Comparison of ENCODE assay signal across 1 cellular context in the genomic region with DNA sequence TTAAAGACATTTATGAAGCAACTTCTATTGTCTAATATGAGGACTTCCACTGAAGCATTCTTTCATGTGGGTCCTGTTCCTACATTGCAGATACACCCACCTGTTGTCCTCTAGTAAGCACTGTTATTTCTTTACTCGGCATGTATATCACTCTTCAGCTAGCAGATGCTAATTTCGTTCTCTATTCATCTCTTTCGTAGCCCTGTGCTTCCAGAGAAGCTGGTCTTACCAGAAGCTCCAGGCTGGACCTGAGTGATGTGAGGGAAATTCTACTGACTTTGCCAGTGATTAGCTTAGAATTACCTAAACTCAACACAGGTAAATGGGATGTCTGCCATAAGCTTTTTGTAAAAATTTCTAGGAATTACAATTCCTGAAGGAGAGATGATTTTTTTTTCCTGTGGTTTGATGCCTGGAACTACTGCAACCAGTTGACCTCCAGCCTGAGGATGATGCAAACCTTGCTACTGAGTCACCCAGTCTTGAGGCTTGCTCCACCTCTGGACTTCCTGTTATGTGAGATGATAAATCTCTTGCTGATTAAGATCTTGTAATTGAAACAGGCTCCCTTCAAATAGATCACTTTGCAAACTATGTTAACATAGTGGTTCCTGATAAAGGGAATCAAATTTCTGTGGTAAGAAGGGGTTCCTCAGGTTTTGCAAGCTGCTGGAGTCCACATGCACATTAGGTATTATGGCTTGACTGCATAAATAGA.
TF ChIP-seq lines count a peak whose summit lies in the region.

No MANE protein-coding gene starts in this region.

TF ChIP-seq in SK-N-SH, 30 proteins besides CTCF, POLR2A, EP300 and RAD21 (continued from another document):
- TF ChIP-seq, protein P1, sequence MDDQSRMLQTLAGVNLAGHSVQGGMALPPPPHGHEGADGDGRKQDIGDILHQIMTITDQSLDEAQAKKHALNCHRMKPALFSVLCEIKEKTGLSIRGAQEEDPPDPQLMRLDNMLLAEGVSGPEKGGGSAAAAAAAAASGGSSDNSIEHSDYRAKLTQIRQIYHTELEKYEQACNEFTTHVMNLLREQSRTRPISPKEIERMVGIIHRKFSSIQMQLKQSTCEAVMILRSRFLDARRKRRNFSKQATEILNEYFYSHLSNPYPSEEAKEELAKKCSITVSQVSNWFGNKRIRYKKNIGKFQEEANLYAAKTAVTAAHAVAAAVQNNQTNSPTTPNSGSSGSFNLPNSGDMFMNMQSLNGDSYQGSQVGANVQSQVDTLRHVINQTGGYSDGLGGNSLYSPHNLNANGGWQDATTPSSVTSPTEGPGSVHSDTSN (IDR thresholded peaks at IDR 0.05): peak; percentile 85
- TF ChIP-seq ELF1 (IDR thresholded peaks at IDR 0.05): peak; percentile 51; the same call in 1 of the 2 replicates
- no peak for TF ChIP-seq GATA2 (CRISPR knock-in tag; IDR thresholded peaks at IDR 0.05)
- TF ChIP-seq, protein P2, sequence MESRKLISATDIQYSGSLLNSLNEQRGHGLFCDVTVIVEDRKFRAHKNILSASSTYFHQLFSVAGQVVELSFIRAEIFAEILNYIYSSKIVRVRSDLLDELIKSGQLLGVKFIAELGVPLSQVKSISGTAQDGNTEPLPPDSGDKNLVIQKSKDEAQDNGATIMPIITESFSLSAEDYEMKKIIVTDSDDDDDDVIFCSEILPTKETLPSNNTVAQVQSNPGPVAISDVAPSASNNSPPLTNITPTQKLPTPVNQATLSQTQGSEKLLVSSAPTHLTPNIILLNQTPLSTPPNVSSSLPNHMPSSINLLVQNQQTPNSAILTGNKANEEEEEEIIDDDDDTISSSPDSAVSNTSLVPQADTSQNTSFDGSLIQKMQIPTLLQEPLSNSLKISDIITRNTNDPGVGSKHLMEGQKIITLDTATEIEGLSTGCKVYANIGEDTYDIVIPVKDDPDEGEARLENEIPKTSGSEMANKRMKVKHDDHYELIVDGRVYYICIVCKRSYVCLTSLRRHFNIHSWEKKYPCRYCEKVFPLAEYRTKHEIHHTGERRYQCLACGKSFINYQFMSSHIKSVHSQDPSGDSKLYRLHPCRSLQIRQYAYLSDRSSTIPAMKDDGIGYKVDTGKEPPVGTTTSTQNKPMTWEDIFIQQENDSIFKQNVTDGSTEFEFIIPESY (IDR thresholded peaks at IDR 0.05; ENCODE audit: borderline replicate concordance, low read depth): no peak
- no peak for TF ChIP-seq EZH2phosphoT487 (IDR thresholded peaks at IDR 0.05; ENCODE audit: borderline replicate concordance, low read depth)
- TF ChIP-seq, protein P3, sequence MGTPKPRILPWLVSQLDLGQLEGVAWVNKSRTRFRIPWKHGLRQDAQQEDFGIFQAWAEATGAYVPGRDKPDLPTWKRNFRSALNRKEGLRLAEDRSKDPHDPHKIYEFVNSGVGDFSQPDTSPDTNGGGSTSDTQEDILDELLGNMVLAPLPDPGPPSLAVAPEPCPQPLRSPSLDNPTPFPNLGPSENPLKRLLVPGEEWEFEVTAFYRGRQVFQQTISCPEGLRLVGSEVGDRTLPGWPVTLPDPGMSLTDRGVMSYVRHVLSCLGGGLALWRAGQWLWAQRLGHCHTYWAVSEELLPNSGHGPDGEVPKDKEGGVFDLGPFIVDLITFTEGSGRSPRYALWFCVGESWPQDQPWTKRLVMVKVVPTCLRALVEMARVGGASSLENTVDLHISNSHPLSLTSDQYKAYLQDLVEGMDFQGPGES (IDR thresholded peaks at IDR 0.05; ENCODE audit: low read depth, low read length): no peak
- TF ChIP-seq GABPA (IDR thresholded peaks at IDR 0.05; ENCODE audit: low read depth): no peak
- TF ChIP-seq, protein P4, sequence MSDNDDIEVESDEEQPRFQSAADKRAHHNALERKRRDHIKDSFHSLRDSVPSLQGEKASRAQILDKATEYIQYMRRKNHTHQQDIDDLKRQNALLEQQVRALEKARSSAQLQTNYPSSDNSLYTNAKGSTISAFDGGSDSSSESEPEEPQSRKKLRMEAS (IDR thresholded peaks at IDR 0.05; ENCODE audit: low read depth): no peak
- TF ChIP-seq, protein P5, sequence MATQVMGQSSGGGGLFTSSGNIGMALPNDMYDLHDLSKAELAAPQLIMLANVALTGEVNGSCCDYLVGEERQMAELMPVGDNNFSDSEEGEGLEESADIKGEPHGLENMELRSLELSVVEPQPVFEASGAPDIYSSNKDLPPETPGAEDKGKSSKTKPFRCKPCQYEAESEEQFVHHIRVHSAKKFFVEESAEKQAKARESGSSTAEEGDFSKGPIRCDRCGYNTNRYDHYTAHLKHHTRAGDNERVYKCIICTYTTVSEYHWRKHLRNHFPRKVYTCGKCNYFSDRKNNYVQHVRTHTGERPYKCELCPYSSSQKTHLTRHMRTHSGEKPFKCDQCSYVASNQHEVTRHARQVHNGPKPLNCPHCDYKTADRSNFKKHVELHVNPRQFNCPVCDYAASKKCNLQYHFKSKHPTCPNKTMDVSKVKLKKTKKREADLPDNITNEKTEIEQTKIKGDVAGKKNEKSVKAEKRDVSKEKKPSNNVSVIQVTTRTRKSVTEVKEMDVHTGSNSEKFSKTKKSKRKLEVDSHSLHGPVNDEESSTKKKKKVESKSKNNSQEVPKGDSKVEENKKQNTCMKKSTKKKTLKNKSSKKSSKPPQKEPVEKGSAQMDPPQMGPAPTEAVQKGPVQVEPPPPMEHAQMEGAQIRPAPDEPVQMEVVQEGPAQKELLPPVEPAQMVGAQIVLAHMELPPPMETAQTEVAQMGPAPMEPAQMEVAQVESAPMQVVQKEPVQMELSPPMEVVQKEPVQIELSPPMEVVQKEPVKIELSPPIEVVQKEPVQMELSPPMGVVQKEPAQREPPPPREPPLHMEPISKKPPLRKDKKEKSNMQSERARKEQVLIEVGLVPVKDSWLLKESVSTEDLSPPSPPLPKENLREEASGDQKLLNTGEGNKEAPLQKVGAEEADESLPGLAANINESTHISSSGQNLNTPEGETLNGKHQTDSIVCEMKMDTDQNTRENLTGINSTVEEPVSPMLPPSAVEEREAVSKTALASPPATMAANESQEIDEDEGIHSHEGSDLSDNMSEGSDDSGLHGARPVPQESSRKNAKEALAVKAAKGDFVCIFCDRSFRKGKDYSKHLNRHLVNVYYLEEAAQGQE (IDR thresholded peaks at IDR 0.05; ENCODE audit: low read depth, low read length): no peak
- no peak for TF ChIP-seq MXI1 (IDR thresholded peaks at IDR 0.05; ENCODE audit: low read depth, low read length)
- peak; percentile 69 for TF ChIP-seq JUND (IDR thresholded peaks at IDR 0.05)
- TF ChIP-seq SMC3 (IDR thresholded peaks at IDR 0.05; ENCODE audit: low read depth, low read length): no peak
- peak; percentile 84 for TF ChIP-seq TCF12 (IDR thresholded peaks at IDR 0.05)
- TF ChIP-seq MEF2A (IDR thresholded peaks at IDR 0.05; ENCODE audit: borderline replicate concordance, low read depth): no peak
- no peak for TF ChIP-seq RFX5 (IDR thresholded peaks at IDR 0.05; ENCODE audit: low read length)
- no peak for TF ChIP-seq CHD2 (IDR thresholded peaks at IDR 0.05; ENCODE audit: low read length, partially characterized antibody)
- TF ChIP-seq FOXJ3 (CRISPR knock-in tag; IDR thresholded peaks at IDR 0.05): no peak
- TF ChIP-seq RXRA (IDR thresholded peaks at IDR 0.05; ENCODE audit: borderline replicate concordance, low read depth): peak; percentile 78; the same call in 1 of the 2 replicates
- TF ChIP-seq FOSL2 (IDR thresholded peaks at IDR 0.05; ENCODE audit: borderline replicate concordance, low read depth): peak; percentile 56; the same call in 1 of the 2 replicates
